2 cellular contexts compared by ENCODE assay signal in the genomic region with DNA sequence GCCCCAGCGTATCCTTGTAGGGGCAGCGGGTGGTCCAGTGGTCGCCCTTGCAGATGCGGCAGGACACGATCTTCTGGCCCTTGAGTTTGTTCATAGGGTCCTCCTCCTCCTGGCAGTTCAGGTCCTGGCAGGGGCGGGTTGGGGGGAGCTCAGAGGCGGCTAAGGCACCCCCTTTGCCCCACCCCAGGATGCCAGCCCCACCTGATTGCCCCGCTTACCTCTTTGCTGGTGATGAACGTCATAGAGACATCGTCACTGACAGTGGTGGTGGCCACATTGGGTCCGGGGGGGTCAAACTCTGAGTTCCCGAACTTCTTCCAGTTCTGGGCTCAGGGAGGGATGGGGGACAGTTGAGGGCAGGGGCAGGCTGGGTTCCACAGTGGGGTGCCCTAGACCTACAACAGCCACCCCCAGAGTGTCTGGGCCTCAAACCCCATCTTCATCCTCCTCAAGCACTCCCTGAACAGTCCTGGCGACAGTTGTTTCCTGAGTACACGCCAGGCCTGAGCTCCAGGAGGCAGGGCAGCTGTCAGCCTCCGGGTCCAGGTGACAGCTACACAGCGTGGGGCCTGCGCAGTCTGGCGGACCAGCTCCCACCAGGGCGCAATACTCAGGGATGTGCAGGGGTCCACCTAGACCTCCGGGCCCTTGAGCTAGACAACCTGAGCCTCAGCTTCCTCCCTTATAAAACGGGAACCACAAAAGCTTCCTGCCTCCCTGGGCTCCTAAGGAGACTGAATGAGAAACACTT.
A peak's percentile ranks its signal among the peaks of the same experiment; 100 is the strongest.
TF ChIP-seq lines count a peak whose summit lies in the region.

No MANE protein-coding gene starts in this region.

TF ChIP-seq in WTC11, 78 proteins besides CTCF, POLR2A, EP300 and RAD21:
- TF ChIP-seq ETV6 (CRISPR knock-in tag; IDR thresholded peaks at IDR 0.05) (no peak), ATF1 (CRISPR knock-in tag; IDR thresholded peaks at IDR 0.05) (no peak), IRF2 (CRISPR knock-in tag; IDR thresholded peaks at IDR 0.05; ENCODE audit: borderline replicate concordance, low read depth) (no peak), ZNF138 (CRISPR knock-in tag; conservative IDR thresholded peaks at IDR 0.05) (no peak), FOXJ3 (CRISPR knock-in tag; IDR thresholded peaks at IDR 0.05; ENCODE audit: borderline replicate concordance) (no peak), ZNF671 (CRISPR knock-in tag; IDR thresholded peaks at IDR 0.05) (no peak), ZNF232 (CRISPR knock-in tag; IDR thresholded peaks at IDR 0.05) (no peak), NR3C1 (CRISPR knock-in tag; conservative IDR thresholded peaks at IDR 0.05; ENCODE audit: low read depth) (no peak)
- TF ChIP-seq, protein P1, sequence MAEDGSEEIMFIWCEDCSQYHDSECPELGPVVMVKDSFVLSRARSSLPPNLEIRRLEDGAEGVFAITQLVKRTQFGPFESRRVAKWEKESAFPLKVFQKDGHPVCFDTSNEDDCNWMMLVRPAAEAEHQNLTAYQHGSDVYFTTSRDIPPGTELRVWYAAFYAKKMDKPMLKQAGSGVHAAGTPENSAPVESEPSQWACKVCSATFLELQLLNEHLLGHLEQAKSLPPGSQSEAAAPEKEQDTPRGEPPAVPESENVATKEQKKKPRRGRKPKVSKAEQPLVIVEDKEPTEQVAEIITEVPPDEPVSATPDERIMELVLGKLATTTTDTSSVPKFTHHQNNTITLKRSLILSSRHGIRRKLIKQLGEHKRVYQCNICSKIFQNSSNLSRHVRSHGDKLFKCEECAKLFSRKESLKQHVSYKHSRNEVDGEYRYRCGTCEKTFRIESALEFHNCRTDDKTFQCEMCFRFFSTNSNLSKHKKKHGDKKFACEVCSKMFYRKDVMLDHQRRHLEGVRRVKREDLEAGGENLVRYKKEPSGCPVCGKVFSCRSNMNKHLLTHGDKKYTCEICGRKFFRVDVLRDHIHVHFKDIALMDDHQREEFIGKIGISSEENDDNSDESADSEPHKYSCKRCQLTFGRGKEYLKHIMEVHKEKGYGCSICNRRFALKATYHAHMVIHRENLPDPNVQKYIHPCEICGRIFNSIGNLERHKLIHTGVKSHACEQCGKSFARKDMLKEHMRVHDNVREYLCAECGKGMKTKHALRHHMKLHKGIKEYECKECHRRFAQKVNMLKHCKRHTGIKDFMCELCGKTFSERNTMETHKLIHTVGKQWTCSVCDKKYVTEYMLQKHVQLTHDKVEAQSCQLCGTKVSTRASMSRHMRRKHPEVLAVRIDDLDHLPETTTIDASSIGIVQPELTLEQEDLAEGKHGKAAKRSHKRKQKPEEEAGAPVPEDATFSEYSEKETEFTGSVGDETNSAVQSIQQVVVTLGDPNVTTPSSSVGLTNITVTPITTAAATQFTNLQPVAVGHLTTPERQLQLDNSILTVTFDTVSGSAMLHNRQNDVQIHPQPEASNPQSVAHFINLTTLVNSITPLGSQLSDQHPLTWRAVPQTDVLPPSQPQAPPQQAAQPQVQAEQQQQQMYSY (CRISPR knock-in tag; IDR thresholded peaks at IDR 0.05) = no peak
- TF ChIP-seq, protein P2, sequence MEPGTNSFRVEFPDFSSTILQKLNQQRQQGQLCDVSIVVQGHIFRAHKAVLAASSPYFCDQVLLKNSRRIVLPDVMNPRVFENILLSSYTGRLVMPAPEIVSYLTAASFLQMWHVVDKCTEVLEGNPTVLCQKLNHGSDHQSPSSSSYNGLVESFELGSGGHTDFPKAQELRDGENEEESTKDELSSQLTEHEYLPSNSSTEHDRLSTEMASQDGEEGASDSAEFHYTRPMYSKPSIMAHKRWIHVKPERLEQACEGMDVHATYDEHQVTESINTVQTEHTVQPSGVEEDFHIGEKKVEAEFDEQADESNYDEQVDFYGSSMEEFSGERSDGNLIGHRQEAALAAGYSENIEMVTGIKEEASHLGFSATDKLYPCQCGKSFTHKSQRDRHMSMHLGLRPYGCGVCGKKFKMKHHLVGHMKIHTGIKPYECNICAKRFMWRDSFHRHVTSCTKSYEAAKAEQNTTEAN (CRISPR knock-in tag; IDR thresholded peaks at IDR 0.05) = no peak
- TF ChIP-seq, protein P3, sequence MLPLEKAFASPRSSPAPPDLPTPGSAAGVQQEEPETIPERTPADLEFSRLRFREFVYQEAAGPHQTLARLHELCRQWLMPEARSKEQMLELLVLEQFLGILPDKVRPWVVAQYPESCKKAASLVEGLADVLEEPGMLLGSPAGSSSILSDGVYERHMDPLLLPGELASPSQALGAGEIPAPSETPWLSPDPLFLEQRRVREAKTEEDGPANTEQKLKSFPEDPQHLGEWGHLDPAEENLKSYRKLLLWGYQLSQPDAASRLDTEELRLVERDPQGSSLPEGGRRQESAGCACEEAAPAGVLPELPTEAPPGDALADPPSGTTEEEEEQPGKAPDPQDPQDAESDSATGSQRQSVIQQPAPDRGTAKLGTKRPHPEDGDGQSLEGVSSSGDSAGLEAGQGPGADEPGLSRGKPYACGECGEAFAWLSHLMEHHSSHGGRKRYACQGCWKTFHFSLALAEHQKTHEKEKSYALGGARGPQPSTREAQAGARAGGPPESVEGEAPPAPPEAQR (CRISPR knock-in tag; IDR thresholded peaks at IDR 0.05) = no peak
- TF ChIP-seq, protein P4, sequence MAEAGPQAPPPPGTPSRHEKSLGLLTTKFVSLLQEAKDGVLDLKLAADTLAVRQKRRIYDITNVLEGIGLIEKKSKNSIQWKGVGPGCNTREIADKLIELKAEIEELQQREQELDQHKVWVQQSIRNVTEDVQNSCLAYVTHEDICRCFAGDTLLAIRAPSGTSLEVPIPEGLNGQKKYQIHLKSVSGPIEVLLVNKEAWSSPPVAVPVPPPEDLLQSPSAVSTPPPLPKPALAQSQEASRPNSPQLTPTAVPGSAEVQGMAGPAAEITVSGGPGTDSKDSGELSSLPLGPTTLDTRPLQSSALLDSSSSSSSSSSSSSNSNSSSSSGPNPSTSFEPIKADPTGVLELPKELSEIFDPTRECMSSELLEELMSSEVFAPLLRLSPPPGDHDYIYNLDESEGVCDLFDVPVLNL (CRISPR knock-in tag; IDR thresholded peaks at IDR 0.05; ENCODE audit: borderline replicate concordance, low read depth) = no peak

TF ChIP-seq in HepG2, 621 proteins besides CTCF, POLR2A, EP300 and RAD21:
- no peak for TF ChIP-seq ZFX (CRISPR knock-in tag; IDR thresholded peaks at IDR 0.05; ENCODE audit: low read depth)
- TF ChIP-seq RBFOX2 (IDR thresholded peaks at IDR 0.05; ENCODE audit: low read depth, low read length) = peak; percentile 17; the same call in 1 of the 2 replicates
